In the genomic region with DNA sequence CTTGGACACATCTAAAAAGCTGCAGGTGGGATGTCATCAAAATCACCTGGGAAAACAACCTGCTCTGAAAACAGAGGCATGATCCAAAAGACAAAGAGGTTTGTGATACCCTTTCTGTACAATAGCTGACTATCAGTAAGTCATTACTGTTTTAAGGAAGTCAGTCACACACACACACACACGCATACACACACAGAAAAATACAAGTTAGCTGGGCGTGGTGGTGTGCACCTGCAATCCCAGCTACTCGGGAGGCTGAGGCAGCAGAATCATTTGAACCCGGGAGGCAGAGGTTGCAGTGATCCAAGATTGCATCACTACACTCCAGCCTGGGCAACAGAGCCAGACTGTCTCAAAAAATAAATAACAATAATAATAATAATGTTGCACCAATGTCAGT, we compare ENCODE assay signal across 33 cellular contexts. TPM values are rescaled to one million over a fixed set of nuclear protein-coding genes. Genes with fewer than 3 reads are reported as not detected.
"Had no signal": no experiment of that assay in that cellular context is flagged by ENCODE, and none has a peak within 500 bp of the region (broad histone marks: within the 10 kb centered on the region; RNA-seq: fewer than 3 reads in every experiment).

No MANE protein-coding gene starts in this region.

- H3K36me3 Mint-ChIP-seq: activated CD4-positive, alpha-beta memory T cell treated with anti-CD3 and anti-CD28 coated beads for 36 hours; activated naive CD4-positive, alpha-beta T cell treated with anti-CD3 and anti-CD28 coated beads, Interleukin-2, amount 50 U/mL, for 72 hours; brain had no signal

- H3K27me3 Mint-ChIP-seq: activated naive CD8-positive, alpha-beta T cell treated with anti-CD3 and anti-CD28 coated beads for 36 hours; central memory CD8-positive, alpha-beta T cell; T-helper 17 cell had no signal

- H3K27ac Mint-ChIP-seq: activated CD4-positive, alpha-beta T cell treated with anti-CD3 and anti-CD28 coated beads, Interleukin-2, amount 10 ng/mL, durations not matched to agents 24 days and 14 days; activated naive CD4-positive, alpha-beta T cell treated with anti-CD3 and anti-CD28 coated beads for 36 hours; activated T-cell treated with anti-CD3 and anti-CD28 coated beads, Interleukin-2, amount 50 U/mL, for 72 hours; activated T-helper 1 cell treated with anti-CD3 and anti-CD28 coated beads, Interleukin-12 subunit alpha, Interleukin-12 subunit beta, Interleukin-2, Interleukin-4 antibody, amounts not matched to agents 30 ng/mL and 10 ng/mL and 1 ng/mL, durations not matched to agents 14 hours and 24 hours and 36 hours; T-helper 17 cell had no signal

- DNase-seq: activated B cell treated with CpG ODN at 0.5 μM for 24 hours; activated CD4-positive, alpha-beta memory T cell treated with anti-CD3 and anti-CD28 coated beads for 36 hours; activated CD4-positive, alpha-beta T cell treated with anti-CD3 and anti-CD28 coated beads for 4 hours; activated CD4-positive, alpha-beta T cell treated with anti-CD3 and anti-CD28 coated beads, Interleukin-2, amount 50 U/mL, for 1 hour; activated CD4-positive, alpha-beta T cell treated with anti-CD3 and anti-CD28 coated beads, Interleukin-2, amount 50 U/mL, for 4 hours; activated CD4-positive, CD25-positive, alpha-beta regulatory T cell treated with anti-CD3 and anti-CD28 coated beads, Interleukin-2, amount 50 U/mL, for 72 hours; activated CD8-positive, alpha-beta memory T cell treated with anti-CD3 and anti-CD28 coated beads, Interleukin-2, amount 50 U/mL, for 4 hours; activated CD8-positive, alpha-beta T cell treated with anti-CD3 and anti-CD28 coated beads for 36 hours; activated effector memory CD4-positive, alpha-beta T cell treated with anti-CD3 and anti-CD28 coated beads, Interleukin-2, amount 50 U/mL, for 16 hours; activated gamma-delta T cell treated with Interleukin-2 at 50 U/mL for 16 hours; activated naive CD4-positive, alpha-beta T cell; activated naive CD4-positive, alpha-beta T cell treated with anti-CD3 and anti-CD28 coated beads for 36 hours; activated naive CD4-positive, alpha-beta T cell treated with anti-CD3 and anti-CD28 coated beads, Interleukin-2, amount 50 U/mL, for 16 hours; activated naive CD8-positive, alpha-beta T cell treated with anti-CD3 and anti-CD28 coated beads for 36 hours; activated T-cell treated with anti-CD3 and anti-CD28 coated beads for 4 hours; activated T-cell treated with anti-CD3 and anti-CD28 coated beads, Interleukin-2, amount 50 U/mL, for 1 hour; activated T-cell treated with anti-CD3 and anti-CD28 coated beads, Interleukin-2, amount 50 U/mL, for 4 hours; activated T-cell treated with anti-CD3 and anti-CD28 coated beads, Interleukin-2, amount 50 U/mL, for 72 hours; adrenal gland; aorta; cerebellar nuclear complex; T-helper 17 cell; T1000 had no signal

- H3K9me3 ChIP-seq: adrenal gland had no signal

- H3K36me3 ChIP-seq: adrenal gland, cardiac muscle cell had no signal

- H3K4me3 ChIP-seq: adrenal gland, cardiac muscle cell had no signal

- H3K27me3 ChIP-seq: adrenal gland had no signal

- H3K9me3 Mint-ChIP-seq: activated B cell treated with CpG ODN at 0.5 μM for 24 hours; activated CD4-positive, alpha-beta memory T cell treated with anti-CD3 and anti-CD28 coated beads for 36 hours; activated CD4-positive, alpha-beta T cell treated with anti-CD3 and anti-CD28 coated beads, Interleukin-2, amount 10 ng/mL, durations not matched to agents 24 days and 14 days; activated CD8-positive, alpha-beta T cell treated with anti-CD3 and anti-CD28 coated beads for 36 hours; activated naive CD4-positive, alpha-beta T cell treated with anti-CD3 and anti-CD28 coated beads for 36 hours; activated naive CD4-positive, alpha-beta T cell treated with anti-CD3 and anti-CD28 coated beads, Interleukin-2, amount 50 U/mL, for 72 hours; activated naive CD8-positive, alpha-beta T cell treated with anti-CD3 and anti-CD28 coated beads for 36 hours; activated T-cell treated with anti-CD3 and anti-CD28 coated beads, Interleukin-2, amount 50 U/mL, for 4 hours; activated T-cell treated with anti-CD3 and anti-CD28 coated beads, Interleukin-2, amount 50 U/mL, for 72 hours; activated T-helper 1 cell treated with anti-CD3 and anti-CD28 coated beads, Interleukin-12 subunit alpha, Interleukin-12 subunit beta, Interleukin-2, Interleukin-4 antibody, amounts not matched to agents 30 ng/mL and 10 ng/mL and 1 ng/mL, durations not matched to agents 14 hours and 24 hours and 36 hours; activated T-helper 17 cell treated with anti-CD3 and anti-CD28 coated beads, Interleukin-2, amount 50 U/mL, for 72 hours; brain; central memory CD8-positive, alpha-beta T cell had no signal

- H3K4me3 Mint-ChIP-seq: activated B cell treated with CpG ODN at 0.5 μM for 24 hours; activated CD4-positive, alpha-beta memory T cell treated with anti-CD3 and anti-CD28 coated beads for 36 hours; activated CD4-positive, alpha-beta T cell treated with anti-CD3 and anti-CD28 coated beads, Interleukin-2, amount 10 ng/mL, durations not matched to agents 24 days and 14 days; activated CD8-positive, alpha-beta T cell treated with anti-CD3 and anti-CD28 coated beads for 36 hours; activated naive CD4-positive, alpha-beta T cell treated with anti-CD3 and anti-CD28 coated beads for 36 hours; activated naive CD8-positive, alpha-beta T cell treated with anti-CD3 and anti-CD28 coated beads for 36 hours; activated T-cell treated with anti-CD3 and anti-CD28 coated beads, Interleukin-2, amount 50 U/mL, for 4 hours; activated T-helper 1 cell treated with anti-CD3 and anti-CD28 coated beads, Interleukin-12 subunit alpha, Interleukin-12 subunit beta, Interleukin-2, Interleukin-4 antibody, amounts not matched to agents 30 ng/mL and 10 ng/mL and 1 ng/mL, durations not matched to agents 14 hours and 24 hours and 36 hours; activated T-helper 17 cell treated with anti-CD3 and anti-CD28 coated beads, Interleukin-2, amount 50 U/mL, for 72 hours; central memory CD8-positive, alpha-beta T cell; T-helper 17 cell had no signal

- H3K27ac ChIP-seq: adrenal gland, cardiac muscle cell had no signal

- FAIRE-seq: bronchial epithelial cell had no signal

RNA-seq across cellular contexts. Expression of a gene that starts 30.3 kb away (rescaled TPM):
- total RNA-seq: activated B cell treated with CpG ODN at 0.5 μM for 24 hours; activated CD8-positive, alpha-beta T cell treated with anti-CD3 and anti-CD28 coated beads for 36 hours; activated T-cell treated with anti-CD3 and anti-CD28 coated beads, Interleukin-2, amount 50 U/mL, for 4 hours; aorta; cardiac muscle cell; T-helper 1 cell treated with Interleukin-12 subunit alpha and Interleukin-12 subunit beta and Interleukin-4 antibody, amounts not matched to agents 30 ng/mL and 1 ng/mL, for 36 hours; T-helper 17 cell; T-helper 2 cell treated with Interferon-gamma antibody and Interleukin-4, amounts not matched to agents 100 ng/mL and 5 ng/mL, for 36 hours had no signal
